In genomic region chr11:70630816-70631623, GRCh38 we compare ENCODE assay signal across 17 cellular contexts.
"Had no signal": no experiment of that assay in that cellular context is flagged by ENCODE, and none has a peak within 500 bp of the region (broad histone marks: within the 10 kb centered on the region; RNA-seq: fewer than 3 reads in every experiment).

No MANE protein-coding gene starts in this region.

- H3K4me3 Mint-ChIP-seq: activated naive CD8-positive, alpha-beta T cell treated with anti-CD3 and anti-CD28 coated beads, Interleukin-2, amount 10 ng/mL, durations not matched to agents 7 days and 5 days; naive thymus-derived CD8-positive, alpha-beta T cell; stimulated activated naive CD8-positive, alpha-beta T cell treated with anti-CD3 and anti-CD28 coated beads, Interleukin-15, Interleukin-2, amounts not matched to agents 100 ng/mL and 50 ng/mL, for 24 hours had no signal

- H3K27me3 Mint-ChIP-seq: activated naive CD8-positive, alpha-beta T cell treated with anti-CD3 and anti-CD28 coated beads, Interleukin-2, amount 10 ng/mL, durations not matched to agents 7 days and 5 days had no signal

- H3K27ac Mint-ChIP-seq: activated naive CD8-positive, alpha-beta T cell treated with anti-CD3 and anti-CD28 coated beads, Interleukin-2, amount 10 ng/mL, durations not matched to agents 7 days and 5 days; naive thymus-derived CD8-positive, alpha-beta T cell; stimulated activated naive CD8-positive, alpha-beta T cell treated with anti-CD3 and anti-CD28 coated beads, Interleukin-15, Interleukin-2, amounts not matched to agents 100 ng/mL and 50 ng/mL, for 24 hours had no signal

- H3K4me1 ChIP-seq: ascending aorta had no signal

- H3K9me3 Mint-ChIP-seq: activated naive CD8-positive, alpha-beta T cell treated with anti-CD3 and anti-CD28 coated beads, Interleukin-2, amount 10 ng/mL, durations not matched to agents 7 days and 5 days; naive thymus-derived CD8-positive, alpha-beta T cell; stimulated activated naive CD8-positive, alpha-beta T cell treated with anti-CD3 and anti-CD28 coated beads, Interleukin-15, Interleukin-2, amounts not matched to agents 100 ng/mL and 50 ng/mL, for 24 hours had no signal

- ATAC-seq: left lobe of liver; naive thymus-derived CD8-positive, alpha-beta T cell had no signal

- H3K36me3 ChIP-seq: ascending aorta, sigmoid colon had no signal

- H3K27me3 ChIP-seq: ascending aorta, sigmoid colon had no signal

- H3K9me3 ChIP-seq: ascending aorta, sigmoid colon had no signal

- H3K27ac ChIP-seq: ascending aorta, sigmoid colon had no signal

- H3K4me3 ChIP-seq: ascending aorta, sigmoid colon had no signal

- FAIRE-seq: colon, endothelial cell of umbilical vein had no signal

- H3K36me3 Mint-ChIP-seq: activated naive CD8-positive, alpha-beta T cell treated with anti-CD3 and anti-CD28 coated beads, Interleukin-2, amount 10 ng/mL, durations not matched to agents 7 days and 5 days; naive thymus-derived CD8-positive, alpha-beta T cell had no signal

- DNase-seq: activated CD4-positive, alpha-beta T cell treated with anti-CD3 and anti-CD28 coated beads for 1 hour; activated CD4-positive, alpha-beta T cell treated with anti-CD3 and anti-CD28 coated beads, Interleukin-2, amount 50 U/mL, for 48 hours; activated naive CD8-positive, alpha-beta T cell treated with anti-CD3 and anti-CD28 coated beads, Interleukin-2, amount 10 ng/mL, durations not matched to agents 7 days and 5 days; activated T-cell treated with anti-CD3 and anti-CD28 coated beads, Interleukin-2, amount 50 U/mL, for 48 hours; foreskin melanocyte; islet precursor cell; mammary epithelial cell; naive thymus-derived CD8-positive, alpha-beta T cell; sigmoid colon; stimulated activated CD4-positive, alpha-beta T cell treated with anti-CD3 and anti-CD28 coated beads, Interleukin-2, amount 100 ng/mL, for 48 hours; stimulated activated CD8-positive, alpha-beta memory T cell treated with anti-CD3 and anti-CD28 coated beads, Interleukin-4, amount 100 ng/mL, for 48 hours; T-helper 9 cell had no signal
